Comparison of ENCODE assay signal across 1 cellular context in the genomic region with DNA sequence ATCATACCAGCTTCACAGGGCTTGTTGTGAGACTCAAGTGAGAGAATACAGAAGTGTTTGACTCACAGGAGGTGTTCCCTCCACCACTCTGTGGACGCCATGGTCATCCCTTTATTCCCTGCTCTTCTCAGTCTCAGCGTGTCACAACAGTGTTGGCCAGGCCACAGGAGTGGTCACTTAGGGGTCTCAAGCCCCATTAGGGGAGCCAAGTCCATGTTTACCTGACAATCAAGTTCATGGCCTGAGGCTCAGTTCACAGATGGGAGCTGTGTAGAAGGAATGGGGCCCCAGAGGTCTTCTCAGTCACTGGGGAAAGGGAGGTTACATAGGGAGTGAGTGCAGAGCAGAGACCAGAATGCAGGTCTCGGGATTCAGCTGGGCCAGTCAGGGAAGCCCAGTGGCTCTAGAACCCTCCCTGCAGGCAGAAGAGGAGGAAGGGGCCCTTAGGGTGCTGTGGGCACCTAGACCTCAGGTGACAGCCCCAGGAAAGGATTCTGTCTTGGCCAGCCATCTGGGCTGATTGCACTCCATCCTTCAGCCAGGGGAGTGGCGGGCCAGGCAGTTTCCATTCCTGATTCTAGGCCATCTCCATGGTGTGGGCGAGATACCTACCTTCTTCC.
TF ChIP-seq lines count a peak whose summit lies in the region.

No MANE protein-coding gene starts in this region.

TF ChIP-seq in GM23338, 12 proteins besides CTCF, POLR2A, EP300 and RAD21 (continued from another document):
- TF ChIP-seq ZNF114 (CRISPR knock-in tag; IDR thresholded peaks at IDR 0.05) (no peak), JUNB (IDR thresholded peaks at IDR 0.05; ENCODE audit: unreplicated experiment) (no peak), ZNF331 (CRISPR knock-in tag; IDR thresholded peaks at IDR 0.05; ENCODE audit: low read depth) (no peak), NANOG (IDR thresholded peaks at IDR 0.05; ENCODE audit: borderline replicate concordance) (no peak), POLR2AphosphoS5 (IDR thresholded peaks at IDR 0.05; ENCODE audit: low read depth) (no peak)
- TF ChIP-seq, protein P1, sequence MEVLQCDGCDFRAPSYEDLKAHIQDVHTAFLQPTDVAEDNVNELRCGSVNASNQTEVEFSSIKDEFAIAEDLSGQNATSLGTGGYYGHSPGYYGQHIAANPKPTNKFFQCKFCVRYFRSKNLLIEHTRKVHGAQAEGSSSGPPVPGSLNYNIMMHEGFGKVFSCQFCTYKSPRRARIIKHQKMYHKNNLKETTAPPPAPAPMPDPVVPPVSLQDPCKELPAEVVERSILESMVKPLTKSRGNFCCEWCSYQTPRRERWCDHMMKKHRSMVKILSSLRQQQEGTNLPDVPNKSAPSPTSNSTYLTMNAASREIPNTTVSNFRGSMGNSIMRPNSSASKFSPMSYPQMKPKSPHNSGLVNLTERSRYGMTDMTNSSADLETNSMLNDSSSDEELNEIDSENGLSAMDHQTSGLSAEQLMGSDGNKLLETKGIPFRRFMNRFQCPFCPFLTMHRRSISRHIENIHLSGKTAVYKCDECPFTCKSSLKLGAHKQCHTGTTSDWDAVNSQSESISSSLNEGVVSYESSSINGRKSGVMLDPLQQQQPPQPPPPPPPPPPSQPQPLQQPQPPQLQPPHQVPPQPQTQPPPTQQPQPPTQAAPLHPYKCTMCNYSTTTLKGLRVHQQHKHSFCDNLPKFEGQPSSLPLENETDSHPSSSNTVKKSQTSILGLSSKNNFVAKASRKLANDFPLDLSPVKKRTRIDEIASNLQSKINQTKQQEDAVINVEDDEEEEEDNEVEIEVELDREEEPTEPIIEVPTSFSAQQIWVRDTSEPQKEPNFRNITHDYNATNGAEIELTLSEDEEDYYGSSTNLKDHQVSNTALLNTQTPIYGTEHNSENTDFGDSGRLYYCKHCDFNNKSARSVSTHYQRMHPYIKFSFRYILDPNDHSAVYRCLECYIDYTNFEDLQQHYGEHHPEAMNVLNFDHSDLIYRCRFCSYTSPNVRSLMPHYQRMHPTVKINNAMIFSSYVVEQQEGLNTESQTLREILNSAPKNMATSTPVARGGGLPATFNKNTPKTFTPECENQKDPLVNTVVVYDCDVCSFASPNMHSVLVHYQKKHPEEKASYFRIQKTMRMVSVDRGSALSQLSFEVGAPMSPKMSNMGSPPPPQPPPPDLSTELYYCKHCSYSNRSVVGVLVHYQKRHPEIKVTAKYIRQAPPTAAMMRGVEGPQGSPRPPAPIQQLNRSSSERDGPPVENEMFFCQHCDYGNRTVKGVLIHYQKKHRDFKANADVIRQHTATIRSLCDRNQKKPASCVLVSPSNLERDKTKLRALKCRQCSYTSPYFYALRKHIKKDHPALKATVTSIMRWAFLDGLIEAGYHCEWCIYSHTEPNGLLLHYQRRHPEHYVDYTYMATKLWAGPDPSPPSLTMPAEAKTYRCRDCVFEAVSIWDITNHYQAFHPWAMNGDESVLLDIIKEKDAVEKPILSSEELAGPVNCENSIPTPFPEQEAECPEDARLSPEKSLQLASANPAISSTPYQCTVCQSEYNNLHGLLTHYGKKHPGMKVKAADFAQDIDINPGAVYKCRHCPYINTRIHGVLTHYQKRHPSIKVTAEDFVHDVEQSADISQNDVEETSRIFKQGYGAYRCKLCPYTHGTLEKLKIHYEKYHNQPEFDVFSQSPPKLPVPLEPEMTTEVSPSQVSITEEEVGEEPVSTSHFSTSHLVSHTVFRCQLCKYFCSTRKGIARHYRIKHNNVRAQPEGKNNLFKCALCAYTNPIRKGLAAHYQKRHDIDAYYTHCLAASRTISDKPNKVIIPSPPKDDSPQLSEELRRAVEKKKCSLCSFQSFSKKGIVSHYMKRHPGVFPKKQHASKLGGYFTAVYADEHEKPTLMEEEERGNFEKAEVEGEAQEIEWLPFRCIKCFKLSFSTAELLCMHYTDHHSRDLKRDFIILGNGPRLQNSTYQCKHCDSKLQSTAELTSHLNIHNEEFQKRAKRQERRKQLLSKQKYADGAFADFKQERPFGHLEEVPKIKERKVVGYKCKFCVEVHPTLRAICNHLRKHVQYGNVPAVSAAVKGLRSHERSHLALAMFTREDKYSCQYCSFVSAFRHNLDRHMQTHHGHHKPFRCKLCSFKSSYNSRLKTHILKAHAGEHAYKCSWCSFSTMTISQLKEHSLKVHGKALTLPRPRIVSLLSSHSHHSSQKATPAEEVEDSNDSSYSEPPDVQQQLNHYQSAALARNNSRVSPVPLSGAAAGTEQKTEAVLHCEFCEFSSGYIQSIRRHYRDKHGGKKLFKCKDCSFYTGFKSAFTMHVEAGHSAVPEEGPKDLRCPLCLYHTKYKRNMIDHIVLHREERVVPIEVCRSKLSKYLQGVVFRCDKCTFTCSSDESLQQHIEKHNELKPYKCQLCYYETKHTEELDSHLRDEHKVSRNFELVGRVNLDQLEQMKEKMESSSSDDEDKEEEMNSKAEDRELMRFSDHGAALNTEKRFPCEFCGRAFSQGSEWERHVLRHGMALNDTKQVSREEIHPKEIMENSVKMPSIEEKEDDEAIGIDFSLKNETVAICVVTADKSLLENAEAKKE (CRISPR knock-in tag; IDR thresholded peaks at IDR 0.05), result no peak
